33 cellular contexts compared by ENCODE assay signal in genomic region chr2:43824951-43825493, GRCh38. TPM values are rescaled to one million over a fixed set of nuclear protein-coding genes. Genes with fewer than 3 reads are reported as not detected.
"Had no signal": no experiment of that assay in that cellular context is flagged by ENCODE, and none has a peak within 500 bp of the region (broad histone marks: within the 10 kb centered on the region; RNA-seq: fewer than 3 reads in every experiment).

No MANE protein-coding gene starts in this region.

- H3K4me3 Mint-ChIP-seq: activated CD4-positive, alpha-beta memory T cell treated with anti-CD3 and anti-CD28 coated beads, Interleukin-2, amount 10 ng/mL, durations not matched to agents 7 days and 5 days; activated CD4-positive, alpha-beta T cell treated with anti-CD3 and anti-CD28 coated beads, Interleukin-2, amount 10 ng/mL, durations not matched to agents 7 days and 5 days; activated naive CD4-positive, alpha-beta T cell treated with anti-CD3 and anti-CD28 coated beads for 36 hours; activated naive CD4-positive, alpha-beta T cell treated with anti-CD3 and anti-CD28 coated beads, Interleukin-2, amount 50 U/mL, for 24 hours; activated naive CD8-positive, alpha-beta T cell treated with anti-CD3 and anti-CD28 coated beads for 36 hours; activated naive CD8-positive, alpha-beta T cell treated with anti-CD3 and anti-CD28 coated beads, Interleukin-2, amount 50 U/mL, for 24 hours; activated T-helper 1 cell treated with anti-CD3 and anti-CD28 coated beads, Interleukin-12 subunit alpha, Interleukin-12 subunit beta, Interleukin-2, Interleukin-4 antibody, amounts not matched to agents 30 ng/mL and 10 ng/mL and 1 ng/mL, durations not matched to agents 14 hours and 24 hours and 36 hours; brain; dendritic cell treated with granulocyte-macrophage colony-stimulating factor and Interleukin-4, amounts not matched to agents 40 ng/mL and 50 ng/mL, for 4 days; effector memory CD8-positive, alpha-beta T cell; WTC11 had no signal

- H3K4me1 Mint-ChIP-seq: activated CD4-positive, alpha-beta memory T cell treated with anti-CD3 and anti-CD28 coated beads, Interleukin-2, amount 10 ng/mL, durations not matched to agents 7 days and 5 days; activated CD4-positive, alpha-beta T cell treated with anti-CD3 and anti-CD28 coated beads, Interleukin-2, amount 10 ng/mL, durations not matched to agents 7 days and 5 days; activated naive CD4-positive, alpha-beta T cell treated with anti-CD3 and anti-CD28 coated beads, Interleukin-2, amount 50 U/mL, for 24 hours; activated naive CD8-positive, alpha-beta T cell treated with anti-CD3 and anti-CD28 coated beads for 36 hours had no signal

- H3K36me3 Mint-ChIP-seq: activated naive CD4-positive, alpha-beta T cell treated with anti-CD3 and anti-CD28 coated beads, Interleukin-2, amount 50 U/mL, for 24 hours; activated naive CD8-positive, alpha-beta T cell treated with anti-CD3 and anti-CD28 coated beads for 36 hours; brain; WTC11 had no signal

- DNase-seq: activated CD4-positive, alpha-beta memory T cell treated with anti-CD3 and anti-CD28 coated beads, Interleukin-2, amount 10 ng/mL, durations not matched to agents 7 days and 5 days; activated CD4-positive, alpha-beta T cell treated with anti-CD3 and anti-CD28 coated beads for 1 hour; activated CD4-positive, alpha-beta T cell treated with anti-CD3 and anti-CD28 coated beads for 4 hours; activated CD4-positive, alpha-beta T cell treated with anti-CD3 and anti-CD28 coated beads, Interleukin-2, amount 10 ng/mL, durations not matched to agents 7 days and 5 days; activated CD4-positive, alpha-beta T cell treated with anti-CD3 and anti-CD28 coated beads, Interleukin-2, amount 50 U/mL, for 4 hours; activated CD8-positive, alpha-beta memory T cell treated with anti-CD3 and anti-CD28 coated beads, Interleukin-2, amount 50 U/mL, for 4 hours; activated effector memory CD4-positive, alpha-beta T cell treated with anti-CD3 and anti-CD28 coated beads, Interleukin-2, amount 50 U/mL, for 16 hours; activated naive CD4-positive, alpha-beta T cell treated with anti-CD3 and anti-CD28 coated beads for 36 hours; activated naive CD8-positive, alpha-beta T cell treated with anti-CD3 and anti-CD28 coated beads for 36 hours; activated naive CD8-positive, alpha-beta T cell treated with anti-CD3 and anti-CD28 coated beads, Interleukin-2, amount 50 U/mL, for 24 hours; activated T-cell treated with anti-CD3 and anti-CD28 coated beads, Interleukin-2, amount 50 U/mL, for 1 hour; activated T-cell treated with anti-CD3 and anti-CD28 coated beads, Interleukin-2, amount 50 U/mL, for 48 hours; central memory CD4-positive, alpha-beta T cell; cerebellar nuclear complex; colonic mucosa; effector CD4-positive, alpha-beta T cell; effector memory CD8-positive, alpha-beta T cell; erythroblast; esophagus squamous epithelium; foreskin fibroblast; T-helper 2 cell had no signal

- H3K36me3 ChIP-seq: ascending aorta, breast epithelium, cardiac muscle cell, colonic mucosa, esophagus squamous epithelium had no signal

- H3K27ac ChIP-seq: ascending aorta, breast epithelium, cardiac muscle cell, colonic mucosa, esophagus squamous epithelium, VCaP had no signal

- ATAC-seq: activated naive CD8-positive, alpha-beta T cell treated with anti-CD3 and anti-CD28 coated beads, Interleukin-2, amount 50 U/mL, for 24 hours; effector memory CD8-positive, alpha-beta T cell; WTC11 had no signal

- H3K9me3 Mint-ChIP-seq: activated CD4-positive, alpha-beta memory T cell treated with anti-CD3 and anti-CD28 coated beads, Interleukin-2, amount 10 ng/mL, durations not matched to agents 7 days and 5 days; activated CD4-positive, alpha-beta T cell treated with anti-CD3 and anti-CD28 coated beads, Interleukin-2, amount 10 ng/mL, durations not matched to agents 7 days and 5 days; activated naive CD4-positive, alpha-beta T cell treated with anti-CD3 and anti-CD28 coated beads for 36 hours; activated naive CD4-positive, alpha-beta T cell treated with anti-CD3 and anti-CD28 coated beads, Interleukin-2, amount 50 U/mL, for 24 hours; activated naive CD8-positive, alpha-beta T cell treated with anti-CD3 and anti-CD28 coated beads for 36 hours; activated naive CD8-positive, alpha-beta T cell treated with anti-CD3 and anti-CD28 coated beads, Interleukin-2, amount 50 U/mL, for 24 hours; activated T-helper 1 cell treated with anti-CD3 and anti-CD28 coated beads, Interleukin-12 subunit alpha, Interleukin-12 subunit beta, Interleukin-2, Interleukin-4 antibody, amounts not matched to agents 30 ng/mL and 10 ng/mL and 1 ng/mL, durations not matched to agents 14 hours and 24 hours and 36 hours; activated T-helper 2 cell treated with anti-CD3 and anti-CD28 coated beads, Interferon-gamma antibody, Interleukin-2, Interleukin-4, amounts not matched to agents 10 μg/mL and 5 μg/mL and 100 μg/mL, durations not matched to agents 14 hours and 24 hours and 36 hours; brain; dendritic cell treated with granulocyte-macrophage colony-stimulating factor and Interleukin-4, amounts not matched to agents 40 ng/mL and 50 ng/mL, for 4 days; effector memory CD8-positive, alpha-beta T cell; WTC11 had no signal

- H3K27ac Mint-ChIP-seq: activated CD4-positive, alpha-beta memory T cell treated with anti-CD3 and anti-CD28 coated beads, Interleukin-2, amount 10 ng/mL, durations not matched to agents 7 days and 5 days; activated CD4-positive, alpha-beta T cell treated with anti-CD3 and anti-CD28 coated beads, Interleukin-2, amount 10 ng/mL, durations not matched to agents 7 days and 5 days; activated naive CD4-positive, alpha-beta T cell treated with anti-CD3 and anti-CD28 coated beads for 36 hours; activated naive CD4-positive, alpha-beta T cell treated with anti-CD3 and anti-CD28 coated beads, Interleukin-2, amount 50 U/mL, for 24 hours; activated naive CD8-positive, alpha-beta T cell treated with anti-CD3 and anti-CD28 coated beads for 36 hours; activated naive CD8-positive, alpha-beta T cell treated with anti-CD3 and anti-CD28 coated beads, Interleukin-2, amount 50 U/mL, for 24 hours; activated T-helper 1 cell treated with anti-CD3 and anti-CD28 coated beads, Interleukin-12 subunit alpha, Interleukin-12 subunit beta, Interleukin-2, Interleukin-4 antibody, amounts not matched to agents 30 ng/mL and 10 ng/mL and 1 ng/mL, durations not matched to agents 14 hours and 24 hours and 36 hours; activated T-helper 2 cell treated with anti-CD3 and anti-CD28 coated beads, Interferon-gamma antibody, Interleukin-2, Interleukin-4, amounts not matched to agents 10 μg/mL and 5 μg/mL and 100 μg/mL, durations not matched to agents 14 hours and 24 hours and 36 hours; brain; dendritic cell treated with granulocyte-macrophage colony-stimulating factor and Interleukin-4, amounts not matched to agents 40 ng/mL and 50 ng/mL, for 4 days; effector memory CD8-positive, alpha-beta T cell; WTC11 had no signal

- H3K27me3 ChIP-seq: ascending aorta, colonic mucosa had no signal

- H3K4me1 ChIP-seq: ascending aorta, breast epithelium, colonic mucosa, esophagus squamous epithelium had no signal

- H3K4me3 ChIP-seq: ascending aorta, breast epithelium, cardiac muscle cell, colonic mucosa, esophagus squamous epithelium had no signal

- H3K9me3 ChIP-seq: ascending aorta, breast epithelium, colonic mucosa, esophagus squamous epithelium had no signal

RNA-seq across cellular contexts. Expression of gene ABCG5, which starts 13.6 kb away (rescaled TPM):
- total RNA-seq: activated CD4-positive, alpha-beta memory T cell treated with anti-CD3 and anti-CD28 coated beads, Interleukin-2, amount 10 ng/mL, durations not matched to agents 7 days and 5 days; activated CD4-positive, alpha-beta T cell treated with anti-CD3 and anti-CD28 coated beads, Interleukin-2, amount 10 ng/mL, durations not matched to agents 7 days and 5 days; activated naive CD4-positive, alpha-beta T cell treated with anti-CD3 and anti-CD28 coated beads for 36 hours; activated naive CD8-positive, alpha-beta T cell treated with anti-CD3 and anti-CD28 coated beads for 36 hours; activated T-helper 1 cell treated with anti-CD3 and anti-CD28 coated beads, Interleukin-12 subunit alpha, Interleukin-12 subunit beta, Interleukin-2, Interleukin-4 antibody, amounts not matched to agents 30 ng/mL and 10 ng/mL and 1 ng/mL, durations not matched to agents 14 hours and 24 hours and 36 hours; breast epithelium; cardiac muscle cell; esophagus squamous epithelium; frontal cortex; T-helper 1 cell treated with Interleukin-12 subunit alpha and Interleukin-12 subunit beta and Interleukin-4 antibody, amounts not matched to agents 30 ng/mL and 1 ng/mL, for 36 hours; WTC11 had no signal
- polyA plus RNA-seq: cardiac muscle cell had no signal

RNA-seq across cellular contexts. Expression of gene ABCG8, which starts 13.7 kb away (rescaled TPM):
- total RNA-seq: activated CD4-positive, alpha-beta memory T cell treated with anti-CD3 and anti-CD28 coated beads, Interleukin-2, amount 10 ng/mL, durations not matched to agents 7 days and 5 days; activated CD4-positive, alpha-beta T cell treated with anti-CD3 and anti-CD28 coated beads, Interleukin-2, amount 10 ng/mL, durations not matched to agents 7 days and 5 days; activated naive CD4-positive, alpha-beta T cell treated with anti-CD3 and anti-CD28 coated beads for 36 hours; activated naive CD8-positive, alpha-beta T cell treated with anti-CD3 and anti-CD28 coated beads for 36 hours; ascending aorta; cardiac muscle cell; esophagus squamous epithelium; T-helper 1 cell treated with Interleukin-12 subunit alpha and Interleukin-12 subunit beta and Interleukin-4 antibody, amounts not matched to agents 30 ng/mL and 1 ng/mL, for 36 hours; WTC11 had no signal
